In genomic region chr14:92108345-92109254, GRCh38 we compare ENCODE assay signal across 13 cellular contexts. TPM values are rescaled to one million over a fixed set of nuclear protein-coding genes. Genes with fewer than 3 reads are reported as not detected.
A peak's percentile ranks its signal among the peaks of the same experiment; 100 is the strongest.
DNase-seq lines count a peak whose midpoint lies in the region; ATAC-seq and TF ChIP-seq lines count a peak whose summit lies in the region.
"Had no signal": no experiment of that assay in that cellular context is flagged by ENCODE, and none has a peak within 500 bp of the region (broad histone marks: within the 10 kb centered on the region; RNA-seq: fewer than 3 reads in every experiment).

No MANE protein-coding gene starts in this region.

- peak overlapping the region; percentile 51 for H3K4me3 Mint-ChIP-seq in activated naive CD8-positive, alpha-beta T cell treated with anti-CD3 and anti-CD28 coated beads, Interleukin-2, amount 50 U/mL, for 24 hours
- H3K4me3 Mint-ChIP-seq in neural progenitor cell: peak overlapping the region; percentile 11

- peak overlapping the region; percentile 61 for H3K4me2 ChIP-seq in neural progenitor cell

- TF ChIP-seq CTCF in GM12864 (IDR thresholded peaks at IDR 0.05; ENCODE audit: low read depth, low read length, missing control alignments) (no peak), neural progenitor cell (IDR thresholded peaks at IDR 0.05) (no peak)

- peaks cover 28% of the 10 kb centered on the region for H3K79me2 ChIP-seq in neural progenitor cell (ENCODE audit: low read depth)

- H3K27ac Mint-ChIP-seq in activated naive CD8-positive, alpha-beta T cell treated with anti-CD3 and anti-CD28 coated beads, Interleukin-2, amount 50 U/mL, for 24 hours: peak overlapping the region; percentile 88
- no peak overlapping the region for H3K27ac Mint-ChIP-seq in neural progenitor cell

- peaks cover 36% of the 10 kb centered on the region for H3K4me1 Mint-ChIP-seq in activated naive CD8-positive, alpha-beta T cell treated with anti-CD3 and anti-CD28 coated beads, Interleukin-2, amount 50 U/mL, for 24 hours
- peaks cover 17% of the 10 kb centered on the region for H3K4me1 Mint-ChIP-seq in neural progenitor cell

- peaks cover 21% of the 10 kb centered on the region for H3F3A ChIP-seq in neural progenitor cell (ENCODE audit: low read depth)

- no peaks in the 10 kb centered on the region for H3K36me3 Mint-ChIP-seq in activated naive CD8-positive, alpha-beta T cell treated with anti-CD3 and anti-CD28 coated beads, Interleukin-2, amount 50 U/mL, for 24 hours (ENCODE audit: low read depth)
- no peaks in the 10 kb centered on the region for H3K36me3 Mint-ChIP-seq in neural progenitor cell

- H3K36me3 ChIP-seq in KOPT-K1 (ENCODE audit: insufficient read depth, low read length) (no peaks in the 10 kb centered on the region), neural progenitor cell (no peaks in the 10 kb centered on the region)
- H3K36me3 ChIP-seq: brain microvascular endothelial cell, suprapubic skin had no signal

- peak overlapping the region; percentile 99 for H2AFZ ChIP-seq in neural progenitor cell (replicated peaks)

- H3K9me3 ChIP-seq in KOPT-K1 (ENCODE audit: insufficient read depth, low read length, poor library complexity, severe bottlenecking): no peaks in the 10 kb centered on the region
- H3K9me3 ChIP-seq in neural progenitor cell (ENCODE audit: low read depth): no peaks in the 10 kb centered on the region
- H3K9me3 ChIP-seq: suprapubic skin had no signal

- H4K20me1 ChIP-seq in neural progenitor cell (ENCODE audit: low read depth): peaks cover 21% of the 10 kb centered on the region

- DNase-seq in GM12864 (ENCODE audit: low read depth): peak; percentile 55
- DNase-seq in activated naive CD8-positive, alpha-beta T cell treated with anti-CD3 and anti-CD28 coated beads, Interleukin-2, amount 50 U/mL, for 24 hours: peak; percentile 38
- peak; percentile 37 for DNase-seq in neural progenitor cell (ENCODE audit: low spot score)
- DNase-seq in OCI-M1 (lab: John Stamatoyannopoulos, UW): no peak
- no peak for DNase-seq in CD1c-positive myeloid dendritic cell (ENCODE audit: extremely low spot score)
- DNase-seq: activated CD4-positive, alpha-beta T cell treated with anti-CD3 and anti-CD28 coated beads for 1 hour; brain microvascular endothelial cell; Kasumi-1; midbrain had no signal

- H3K4me1 ChIP-seq in neural progenitor cell: peaks cover 14% of the 10 kb centered on the region

- H3K4me3 ChIP-seq in GM12864 (ENCODE audit: low read depth, low read length) (peak overlapping the region; percentile 41), neural progenitor cell (peak overlapping the region; percentile 19)
- H3K4me3 ChIP-seq: suprapubic skin had no signal

- H3K27me3 Mint-ChIP-seq in activated naive CD8-positive, alpha-beta T cell treated with anti-CD3 and anti-CD28 coated beads, Interleukin-2, amount 50 U/mL, for 24 hours: no peaks in the 10 kb centered on the region
- peaks cover 2% of the 10 kb centered on the region for H3K27me3 Mint-ChIP-seq in neural progenitor cell (ENCODE audit: insufficient read depth, low read depth)

- H3K9me3 Mint-ChIP-seq in activated naive CD8-positive, alpha-beta T cell treated with anti-CD3 and anti-CD28 coated beads, Interleukin-2, amount 50 U/mL, for 24 hours: no peaks in the 10 kb centered on the region
- H3K9me3 Mint-ChIP-seq in neural progenitor cell: no peaks in the 10 kb centered on the region

- ATAC-seq in activated naive CD8-positive, alpha-beta T cell treated with anti-CD3 and anti-CD28 coated beads, Interleukin-2, amount 50 U/mL, for 24 hours: no peak
- no peak for ATAC-seq in HG03342 (IDR thresholded peaks at IDR 0.05; ENCODE audit: unreplicated experiment)
- ATAC-seq: Panc1 had no signal

- no peak overlapping the region for H3K9ac ChIP-seq in neural progenitor cell

- peak overlapping the region; percentile 79 for H3K27ac ChIP-seq in KOPT-K1 (ENCODE audit: low read depth, low read length, poor library complexity, severe bottlenecking)
- no peak overlapping the region for H3K27ac ChIP-seq in neural progenitor cell
- H3K27ac ChIP-seq: brain microvascular endothelial cell, suprapubic skin had no signal

- H3K27me3 ChIP-seq in neural progenitor cell: no peaks in the 10 kb centered on the region
- H3K27me3 ChIP-seq: brain microvascular endothelial cell, suprapubic skin had no signal

RNA-seq across cellular contexts. Expression of gene ATXN3, which starts 2.2 kb away (rescaled TPM):
- total RNA-seq in neural progenitor cell (ENCODE audit: low replicate concordance): 39.7 and 76.6 TPM in 2 replicates

RNA-seq across cellular contexts. Expression of gene NDUFB1, which starts 12.9 kb away (rescaled TPM):
- 239 and 348 TPM in 2 replicates for total RNA-seq in neural progenitor cell (ENCODE audit: low replicate concordance)

RNA-seq across cellular contexts. Expression of gene CPSF2, which starts 13.2 kb away (rescaled TPM):
- total RNA-seq in neural progenitor cell (ENCODE audit: low replicate concordance): 79.6 and 116 TPM in 2 replicates

Comparison
In these comparisons a context has a peak if more than half of its experiments do, and no peak if none do; other contexts are left out.
1. DNase-seq: peak in GM12864 (single experiment), activated naive CD8-positive, alpha-beta T cell treated with anti-CD3 and anti-CD28 coated beads, Interleukin-2, amount 50 U/mL, for 24 hours (single experiment) and neural progenitor cell (single experiment); none in OCI-M1 (single experiment) and CD1c-positive myeloid dendritic cell (single experiment).